Comparison of ENCODE assay signal across 2 cellular contexts in genomic region chr21:42496839-42497202, GRCh38.
TF ChIP-seq lines count a peak whose summit lies in the region.

No MANE protein-coding gene starts in this region.

TF ChIP-seq in GM12878, 131 proteins besides CTCF, POLR2A, EP300 and RAD21 (continued from another document):
- TF ChIP-seq, protein P1, sequence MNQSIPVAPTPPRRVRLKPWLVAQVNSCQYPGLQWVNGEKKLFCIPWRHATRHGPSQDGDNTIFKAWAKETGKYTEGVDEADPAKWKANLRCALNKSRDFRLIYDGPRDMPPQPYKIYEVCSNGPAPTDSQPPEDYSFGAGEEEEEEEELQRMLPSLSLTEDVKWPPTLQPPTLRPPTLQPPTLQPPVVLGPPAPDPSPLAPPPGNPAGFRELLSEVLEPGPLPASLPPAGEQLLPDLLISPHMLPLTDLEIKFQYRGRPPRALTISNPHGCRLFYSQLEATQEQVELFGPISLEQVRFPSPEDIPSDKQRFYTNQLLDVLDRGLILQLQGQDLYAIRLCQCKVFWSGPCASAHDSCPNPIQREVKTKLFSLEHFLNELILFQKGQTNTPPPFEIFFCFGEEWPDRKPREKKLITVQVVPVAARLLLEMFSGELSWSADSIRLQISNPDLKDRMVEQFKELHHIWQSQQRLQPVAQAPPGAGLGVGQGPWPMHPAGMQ (IDR thresholded peaks at IDR 0.05; ENCODE audit: borderline replicate concordance): no peak
- TF ChIP-seq CEBPZ (IDR thresholded peaks at IDR 0.05; ENCODE audit: low read depth, low read length) (no peak), E2F4 (IDR thresholded peaks at IDR 0.05; ENCODE audit: low read depth, low read length) (no peak), YY1 (IDR thresholded peaks at IDR 0.05; ENCODE audit: low read depth, low read length) (no peak), KLF5 (IDR thresholded peaks at IDR 0.05; ENCODE audit: partially characterized antibody) (no peak), ZZZ3 (IDR thresholded peaks at IDR 0.05; ENCODE audit: control insufficient read depth, insufficient read length, low read depth) (no peak), SMARCA5 (IDR thresholded peaks at IDR 0.05) (no peak), MTA2 (IDR thresholded peaks at IDR 0.05; ENCODE audit: low read depth) (no peak), NR2C2 (IDR thresholded peaks at IDR 0.05; ENCODE audit: borderline replicate concordance, control insufficient read depth, insufficient read length, low read depth) (no peak), SP1 (IDR thresholded peaks at IDR 0.05; ENCODE audit: low read depth, low read length) (no peak), LARP7 (IDR thresholded peaks at IDR 0.05) (no peak), ESRRA (IDR thresholded peaks at IDR 0.05; ENCODE audit: low read length) (no peak), NBN (IDR thresholded peaks at IDR 0.05) (no peak)
- TF ChIP-seq, protein P2, sequence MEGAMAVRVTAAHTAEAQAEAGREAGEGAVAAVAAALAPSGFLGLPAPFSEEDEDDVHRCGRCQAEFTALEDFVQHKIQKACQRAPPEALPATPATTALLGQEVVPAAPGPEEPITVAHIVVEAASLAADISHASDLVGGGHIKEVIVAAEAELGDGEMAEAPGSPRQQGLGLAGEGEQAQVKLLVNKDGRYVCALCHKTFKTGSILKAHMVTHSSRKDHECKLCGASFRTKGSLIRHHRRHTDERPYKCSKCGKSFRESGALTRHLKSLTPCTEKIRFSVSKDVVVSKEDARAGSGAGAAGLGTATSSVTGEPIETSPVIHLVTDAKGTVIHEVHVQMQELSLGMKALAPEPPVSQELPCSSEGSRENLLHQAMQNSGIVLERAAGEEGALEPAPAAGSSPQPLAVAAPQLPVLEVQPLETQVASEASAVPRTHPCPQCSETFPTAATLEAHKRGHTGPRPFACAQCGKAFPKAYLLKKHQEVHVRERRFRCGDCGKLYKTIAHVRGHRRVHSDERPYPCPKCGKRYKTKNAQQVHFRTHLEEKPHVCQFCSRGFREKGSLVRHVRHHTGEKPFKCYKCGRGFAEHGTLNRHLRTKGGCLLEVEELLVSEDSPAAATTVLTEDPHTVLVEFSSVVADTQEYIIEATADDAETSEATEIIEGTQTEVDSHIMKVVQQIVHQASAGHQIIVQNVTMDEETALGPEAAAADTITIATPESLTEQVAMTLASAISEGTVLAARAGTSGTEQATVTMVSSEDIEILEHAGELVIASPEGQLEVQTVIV (IDR thresholded peaks at IDR 0.05; ENCODE audit: borderline replicate concordance, partially characterized antibody): no peak
- TF ChIP-seq, protein P3, sequence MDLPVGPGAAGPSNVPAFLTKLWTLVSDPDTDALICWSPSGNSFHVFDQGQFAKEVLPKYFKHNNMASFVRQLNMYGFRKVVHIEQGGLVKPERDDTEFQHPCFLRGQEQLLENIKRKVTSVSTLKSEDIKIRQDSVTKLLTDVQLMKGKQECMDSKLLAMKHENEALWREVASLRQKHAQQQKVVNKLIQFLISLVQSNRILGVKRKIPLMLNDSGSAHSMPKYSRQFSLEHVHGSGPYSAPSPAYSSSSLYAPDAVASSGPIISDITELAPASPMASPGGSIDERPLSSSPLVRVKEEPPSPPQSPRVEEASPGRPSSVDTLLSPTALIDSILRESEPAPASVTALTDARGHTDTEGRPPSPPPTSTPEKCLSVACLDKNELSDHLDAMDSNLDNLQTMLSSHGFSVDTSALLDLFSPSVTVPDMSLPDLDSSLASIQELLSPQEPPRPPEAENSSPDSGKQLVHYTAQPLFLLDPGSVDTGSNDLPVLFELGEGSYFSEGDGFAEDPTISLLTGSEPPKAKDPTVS (IDR thresholded peaks at IDR 0.05; ENCODE audit: low read depth, low read length): no peak
- TF ChIP-seq, protein P4, sequence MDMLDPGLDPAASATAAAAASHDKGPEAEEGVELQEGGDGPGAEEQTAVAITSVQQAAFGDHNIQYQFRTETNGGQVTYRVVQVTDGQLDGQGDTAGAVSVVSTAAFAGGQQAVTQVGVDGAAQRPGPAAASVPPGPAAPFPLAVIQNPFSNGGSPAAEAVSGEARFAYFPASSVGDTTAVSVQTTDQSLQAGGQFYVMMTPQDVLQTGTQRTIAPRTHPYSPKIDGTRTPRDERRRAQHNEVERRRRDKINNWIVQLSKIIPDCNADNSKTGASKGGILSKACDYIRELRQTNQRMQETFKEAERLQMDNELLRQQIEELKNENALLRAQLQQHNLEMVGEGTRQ (IDR thresholded peaks at IDR 0.05; ENCODE audit: borderline replicate concordance, low read depth, low read length): no peak
TF ChIP-seq in GM12878: peak in this region for 0.

TF ChIP-seq in HEK293T, 16 proteins besides CTCF, POLR2A, EP300 and RAD21 (continued from another document):
- TF ChIP-seq, protein P5, sequence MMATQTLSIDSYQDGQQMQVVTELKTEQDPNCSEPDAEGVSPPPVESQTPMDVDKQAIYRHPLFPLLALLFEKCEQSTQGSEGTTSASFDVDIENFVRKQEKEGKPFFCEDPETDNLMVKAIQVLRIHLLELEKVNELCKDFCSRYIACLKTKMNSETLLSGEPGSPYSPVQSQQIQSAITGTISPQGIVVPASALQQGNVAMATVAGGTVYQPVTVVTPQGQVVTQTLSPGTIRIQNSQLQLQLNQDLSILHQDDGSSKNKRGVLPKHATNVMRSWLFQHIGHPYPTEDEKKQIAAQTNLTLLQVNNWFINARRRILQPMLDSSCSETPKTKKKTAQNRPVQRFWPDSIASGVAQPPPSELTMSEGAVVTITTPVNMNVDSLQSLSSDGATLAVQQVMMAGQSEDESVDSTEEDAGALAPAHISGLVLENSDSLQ (IDR thresholded peaks at IDR 0.05): no peak
- TF ChIP-seq FOXM1 (IDR thresholded peaks at IDR 0.05; ENCODE audit: borderline replicate concordance) (no peak), FOXA1 (IDR thresholded peaks at IDR 0.05) (no peak), CTBP1 (IDR thresholded peaks at IDR 0.05; ENCODE audit: borderline replicate concordance) (no peak), SUZ12 (IDR thresholded peaks at IDR 0.05) (no peak), HDGF (IDR thresholded peaks at IDR 0.05; ENCODE audit: borderline replicate concordance) (no peak), SP1 (IDR thresholded peaks at IDR 0.05) (no peak), ZNF384 (IDR thresholded peaks at IDR 0.05) (no peak), TARDBP (IDR thresholded peaks at IDR 0.05) (no peak), BHLHE40 (IDR thresholded peaks at IDR 0.05; ENCODE audit: borderline replicate concordance) (no peak), LEF1 (IDR thresholded peaks at IDR 0.05; ENCODE audit: borderline replicate concordance) (no peak), L3MBTL2 (conservative IDR thresholded peaks at IDR 0.05) (no peak), ARNT (IDR thresholded peaks at IDR 0.05) (no peak)
